ENCODE assay signal across 1 cellular context in genomic region chr15:86653344-86654192, GRCh38.
TF ChIP-seq lines count a peak whose summit lies in the region.

No MANE protein-coding gene starts in this region.

TF ChIP-seq in SK-N-SH, 30 proteins besides CTCF, POLR2A, EP300 and RAD21 (continued from another document):
- TF ChIP-seq ZBTB33 (IDR thresholded peaks at IDR 0.05; ENCODE audit: borderline replicate concordance, low read depth), result no peak
- no peak for TF ChIP-seq RFX5 (IDR thresholded peaks at IDR 0.05; ENCODE audit: low read length)
- TF ChIP-seq FOXM1 (IDR thresholded peaks at IDR 0.05; ENCODE audit: low read depth), result no peak
- no peak for TF ChIP-seq GATA2 (CRISPR knock-in tag; IDR thresholded peaks at IDR 0.05)
- no peak for TF ChIP-seq PBX3 (IDR thresholded peaks at IDR 0.05)
- no peak for TF ChIP-seq RCOR1 (IDR thresholded peaks at IDR 0.05; ENCODE audit: low read length)
- TF ChIP-seq MEF2A (IDR thresholded peaks at IDR 0.05; ENCODE audit: borderline replicate concordance, low read depth), result no peak
- TF ChIP-seq TAF1 (IDR thresholded peaks at IDR 0.05; ENCODE audit: borderline replicate concordance, low read depth, low read length), result no peak
- no peak for TF ChIP-seq POLR2AphosphoS5 (IDR thresholded peaks at IDR 0.05; ENCODE audit: low read depth, low read length)
- TF ChIP-seq FOSL2 (IDR thresholded peaks at IDR 0.05; ENCODE audit: borderline replicate concordance, low read depth), result no peak
- TF ChIP-seq IRF3 (IDR thresholded peaks at IDR 0.05; ENCODE audit: low read depth, low read length), result no peak
- no peak for TF ChIP-seq GABPA (IDR thresholded peaks at IDR 0.05; ENCODE audit: low read depth)
